In genomic region chr1:76075188-76075489, GRCh38 we compare ENCODE assay signal across 8 cellular contexts. TPM values are rescaled to one million over a fixed set of nuclear protein-coding genes. Genes with fewer than 3 reads are reported as not detected.
DNase-seq lines count a peak whose midpoint lies in the region; ATAC-seq and TF ChIP-seq lines count a peak whose summit lies in the region.

No MANE protein-coding gene starts in this region.

- H3K4me3 Mint-ChIP-seq in activated CD8-positive, alpha-beta memory T cell treated with anti-CD3 and anti-CD28 coated beads, Interleukin-2, amount 10 ng/mL, durations not matched to agents 7 days and 5 days, result peak overlapping the region; percentile 74

- no peaks in the 10 kb centered on the region for H3K36me3 Mint-ChIP-seq in activated CD8-positive, alpha-beta memory T cell treated with anti-CD3 and anti-CD28 coated beads, Interleukin-2, amount 10 ng/mL, durations not matched to agents 7 days and 5 days

- no peak for TF ChIP-seq POLR2A in thyroid gland (IDR thresholded peaks at IDR 0.05)

- TF ChIP-seq CTCF in brain microvascular endothelial cell (IDR thresholded peaks at IDR 0.05; ENCODE audit: low read depth, low read length, missing control alignments) (no peak), lower lobe of right lung (IDR thresholded peaks at IDR 0.05) (no peak), thyroid gland (IDR thresholded peaks at IDR 0.05) (no peak)

- in situ Hi-C loops in brain microvascular endothelial cell (cut with HindIII; ENCODE audit: low pct_ligation_motif_present, low sequenced_read_pairs), result no loop called here

- intact Hi-C loops in lower lobe of right lung (cut with DNase I), result no loop called here
- intact Hi-C loops in thyroid gland (cut with DNase I), result no loop called here

- no peaks in the 10 kb centered on the region for H3K9me3 ChIP-seq in lower lobe of right lung
- H3K9me3 ChIP-seq in thyroid gland, result no peaks in the 10 kb centered on the region

- peaks cover 11% of the 10 kb centered on the region for H3K4me1 Mint-ChIP-seq in activated CD8-positive, alpha-beta memory T cell treated with anti-CD3 and anti-CD28 coated beads, Interleukin-2, amount 10 ng/mL, durations not matched to agents 7 days and 5 days

- 5 to 18% methylated on average over 9 of the region's 9 CpGs for WGBS in thyroid gland, 2 donors

- no peak overlapping the region for H3K27ac Mint-ChIP-seq in activated CD8-positive, alpha-beta memory T cell treated with anti-CD3 and anti-CD28 coated beads, Interleukin-2, amount 10 ng/mL, durations not matched to agents 7 days and 5 days

- H3K27me3 ChIP-seq in brain microvascular endothelial cell (replicated peaks), result no peaks in the 10 kb centered on the region
- no peaks in the 10 kb centered on the region for H3K27me3 ChIP-seq in lower lobe of right lung (ENCODE audit: low read depth)
- no peaks in the 10 kb centered on the region for H3K27me3 ChIP-seq in thyroid gland

- no peak for DNase-seq in activated CD8-positive, alpha-beta memory T cell treated with anti-CD3 and anti-CD28 coated beads, Interleukin-2, amount 10 ng/mL, durations not matched to agents 7 days and 5 days
- DNase-seq in activated CD8-positive, alpha-beta memory T cell treated with anti-CD3 and anti-CD28 coated beads, Interleukin-2, amount 50 U/mL, for 48 hours, result no peak
- no peak for DNase-seq in brain microvascular endothelial cell
- no peak for DNase-seq in lower lobe of right lung
- no peak for DNase-seq in thyroid gland
- DNase-seq in stimulated activated naive CD4-positive, alpha-beta T cell treated with Interleukin-2 at 50 U/mL for 16 hours (lab: John Stamatoyannopoulos, UW), result no peak
- DNase-seq in GDM1 (lab: John Stamatoyannopoulos, UW), result no peak

- peak overlapping the region; percentile 74 for H3K4me3 ChIP-seq in brain microvascular endothelial cell (ENCODE audit: low read depth, low read length)
- H3K4me3 ChIP-seq in lower lobe of right lung, result peak overlapping the region; percentile 66
- H3K4me3 ChIP-seq in thyroid gland (replicated peaks in 1 of 3), result peak overlapping the region; percentile 62 to 75 (median 69)

- H3K36me3 ChIP-seq in brain microvascular endothelial cell (replicated peaks) (no peaks in the 10 kb centered on the region), lower lobe of right lung (no peaks in the 10 kb centered on the region), thyroid gland (no peaks in the 10 kb centered on the region)

- CTCF ChIA-PET in activated CD8-positive, alpha-beta memory T cell treated with anti-CD3 and anti-CD28 coated beads, Interleukin-2, amount 10 ng/mL, durations not matched to agents 7 days and 5 days (lab: Charles Lee), result interaction anchor here (1.6 kb wide), 1 partner anchor 13 kb away, joined by 3 read pairs; no protein-coding TSS in a partner anchor

- no peak for ATAC-seq in activated CD8-positive, alpha-beta memory T cell treated with anti-CD3 and anti-CD28 coated beads, Interleukin-2, amount 10 ng/mL, durations not matched to agents 7 days and 5 days
- no peak for ATAC-seq in lower lobe of right lung
- no peak for ATAC-seq in GM21515 (IDR thresholded peaks at IDR 0.05; ENCODE audit: unreplicated experiment)

- H3K9me3 Mint-ChIP-seq in activated CD8-positive, alpha-beta memory T cell treated with anti-CD3 and anti-CD28 coated beads, Interleukin-2, amount 10 ng/mL, durations not matched to agents 7 days and 5 days (ENCODE audit: low read depth), result no peaks in the 10 kb centered on the region

- H3K27me3 Mint-ChIP-seq in activated CD8-positive, alpha-beta memory T cell treated with anti-CD3 and anti-CD28 coated beads, Interleukin-2, amount 10 ng/mL, durations not matched to agents 7 days and 5 days, result peaks cover 27% of the 10 kb centered on the region

- H3K27ac ChIP-seq in brain microvascular endothelial cell (no peak overlapping the region), lower lobe of right lung (peak overlapping the region; percentile 74), thyroid gland (peak overlapping the region; percentile 57 to 85 (median 67))

- peaks cover 11% of the 10 kb centered on the region for H3K4me1 ChIP-seq in lower lobe of right lung
- H3K4me1 ChIP-seq in thyroid gland, result peaks cover 0 to 7% of the 10 kb centered on the region in 2 donors

RNA-seq across cellular contexts. Expression of gene ST6GALNAC3, which starts 0.6 kb away (rescaled TPM):
- total RNA-seq in activated CD8-positive, alpha-beta memory T cell treated with anti-CD3 and anti-CD28 coated beads, Interleukin-2, amount 10 ng/mL, durations not matched to agents 7 days and 5 days, result under 1 TPM; 0.26 to 0.88 TPM
- total RNA-seq in lower lobe of right lung (8.8 TPM), thyroid gland (10 to 100 TPM; 17.4 to 35.6 (median 31.6) TPM)
